In the genomic region with DNA sequence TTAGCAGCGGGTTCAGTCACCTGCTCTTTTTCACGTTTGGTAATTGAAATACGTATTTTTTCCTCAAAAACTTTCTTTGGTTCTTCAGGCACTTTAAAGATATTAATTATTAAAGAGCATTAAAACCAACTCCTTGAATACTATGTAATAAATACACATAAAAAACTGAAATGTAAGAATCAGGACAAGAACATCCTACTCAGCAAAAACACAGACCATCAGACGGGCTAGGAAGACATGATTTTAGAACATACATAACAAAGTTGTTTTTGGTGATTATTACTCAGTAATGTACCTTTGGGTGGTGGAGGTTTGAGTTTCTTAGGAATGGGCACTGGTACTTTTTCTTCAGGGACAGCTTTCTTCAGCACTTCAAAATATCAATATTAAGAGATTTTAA, we compare ENCODE assay signal across 28 cellular contexts.
"Had no signal": no experiment of that assay in that cellular context is flagged by ENCODE, and none has a peak within 500 bp of the region (broad histone marks: within the 10 kb centered on the region; RNA-seq: fewer than 3 reads in every experiment).

No MANE protein-coding gene starts in this region.

- FAIRE-seq: pancreas had no signal

- H3K9me3 ChIP-seq: pancreas, prostate gland, spleen, suprapubic skin, testis, tibial artery, transverse colon, upper lobe of right lung, uterus had no signal

- ATAC-seq: naive thymus-derived CD8-positive, alpha-beta T cell; natural killer cell treated with Interleukin-12 subunit alpha and Interleukin-12 subunit beta and Interleukin-15 and Interleukin-18, amount 100 ng/mL, for 72 hours; pancreas; sciatic nerve; stimulated activated memory B cell treated with anti-CD40 and anti-IgM and Interleukin-4, amounts not matched to agents 10 μg/mL and 1 μg/mL and 100 μg/mL, for 72 hours; stimulated activated naive CD8-positive, alpha-beta T cell treated with anti-CD3 and anti-CD28 coated beads, Interleukin-15, amount 100 ng/mL, for 72 hours; stimulated activated naive CD8-positive, alpha-beta T cell treated with anti-CD3 and anti-CD28 coated beads, Interleukin-15, Interleukin-2, amounts not matched to agents 100 U/mL and 50 U/mL, for 24 hours; upper lobe of right lung had no signal

- H3K36me3 ChIP-seq: neutrophil, prostate gland, suprapubic skin, tibial artery, transverse colon, upper lobe of right lung, uterus had no signal

- H3K4me2 ChIP-seq: smooth muscle cell had no signal

- H3K4me3 ChIP-seq: pancreas, prostate gland, skin epidermis, smooth muscle cell, spleen, suprapubic skin, testis, tibial artery, transverse colon, upper lobe of right lung, uterus had no signal

- DNase-seq: naive thymus-derived CD8-positive, alpha-beta T cell; nephron progenitor cell; nucleus accumbens; pancreas; right cardiac atrium; spleen; stimulated activated CD4-positive, alpha-beta T cell treated with anti-CD3 and anti-CD28 coated beads, Interleukin-12 subunit alpha, Interleukin-12 subunit beta, amount 100 ng/mL, for 4 hours; stimulated activated CD4-positive, alpha-beta T cell treated with anti-CD3 and anti-CD28 coated beads, Interleukin-1b, Interleukin-23, amount 100 ng/mL, for 48 hours; stimulated activated CD4-positive, alpha-beta T cell treated with anti-CD3 and anti-CD28 coated beads, Interleukin-4, amount 100 ng/mL, for 1 hour; stimulated activated CD4-positive, alpha-beta T cell treated with anti-CD3 and anti-CD28 coated beads, Interleukin-4, amount 100 ng/mL, for 4 hours; stimulated activated CD8-positive, alpha-beta memory T cell treated with anti-CD3 and anti-CD28 coated beads, Interleukin-4, amount 100 ng/mL, for 48 hours; stimulated activated naive CD4-positive, alpha-beta T cell; stimulated activated naive CD8-positive, alpha-beta T cell treated with anti-CD3 and anti-CD28 coated beads, Interleukin-15, amount 100 ng/mL, for 72 hours; stimulated activated naive CD8-positive, alpha-beta T cell treated with anti-CD3 and anti-CD28 coated beads, Interleukin-15, Interleukin-2, amounts not matched to agents 100 U/mL and 50 U/mL, for 24 hours; substantia nigra; testis; tibial artery; transverse colon; upper lobe of right lung; uterus had no signal

- H3K27me3 ChIP-seq: neutrophil, pancreas, spleen, suprapubic skin, testis, tibial artery, transverse colon, upper lobe of right lung, uterus had no signal

- H3K27ac ChIP-seq: neutrophil, pancreas, prostate gland, skin epidermis, spleen, suprapubic skin, testis, tibial artery, transverse colon, upper lobe of right lung, uterus had no signal

- H3K4me1 ChIP-seq: pancreas, prostate gland, suprapubic skin, testis, tibial artery, transverse colon, upper lobe of right lung, uterus had no signal
